In genomic region chr19:55653651-55654322, GRCh38 we compare ENCODE assay signal across 8 cellular contexts. TPM values are rescaled to one million over a fixed set of nuclear protein-coding genes. Genes with fewer than 3 reads are reported as not detected.
A peak's percentile ranks its signal among the peaks of the same experiment; 100 is the strongest.
DNase-seq lines count a peak whose midpoint lies in the region; ATAC-seq and TF ChIP-seq lines count a peak whose summit lies in the region.

No MANE protein-coding gene starts in this region.

- intact Hi-C loops in esophagus muscularis mucosa (cut with DNase I) = loop anchor here (2.0 to 10.0 kb wide), 2 partner anchors 19 to 539 kb away; partner anchors contain the start of gene PPP1R12C

- peak overlapping the region; percentile 36 for H3K4me2 ChIP-seq in KMS-11

- H3K9me3 ChIP-seq in esophagus muscularis mucosa = no peaks in the 10 kb centered on the region

- no peak for TF ChIP-seq EP300 in esophagus muscularis mucosa (IDR thresholded peaks at IDR 0.05)

- peaks cover 35% of the 10 kb centered on the region for H3K79me2 ChIP-seq in KMS-11 (ENCODE audit: insufficient read depth, low read depth)

- TF ChIP-seq CTCF in KMS-11 (conservative IDR thresholded peaks at IDR 0.05; ENCODE audit: low read depth, low read length) (peak; percentile 92), esophagus muscularis mucosa (IDR thresholded peaks at IDR 0.05) (peak; percentile 88 to 100 (median 97))

- H3K27ac ChIP-seq in KMS-11 (peak overlapping the region; percentile 94), esophagus muscularis mucosa (replicated peaks in 1 of 4) (peak overlapping the region; percentile 97 to 100 (median 98))

- no peaks in the 10 kb centered on the region for H3K36me3 ChIP-seq in KMS-11 (ENCODE audit: insufficient read depth)
- H3K36me3 ChIP-seq in esophagus muscularis mucosa = peaks cover 0 to 27% (median 10%) of the 10 kb centered on the region in 4 donors

- WGBS in esophagus muscularis mucosa = under 1% methylated on average over 50 of the region's 57 CpGs

- peak; percentile 62 for TF ChIP-seq POLR2A in esophagus muscularis mucosa (IDR thresholded peaks at IDR 0.05; ENCODE audit: low read depth)

- H4K20me1 ChIP-seq in KMS-11 (ENCODE audit: insufficient read depth) = no peaks in the 10 kb centered on the region; the same call in 1 of the 2 replicates

- H3K4me1 ChIP-seq in KMS-11 (ENCODE audit: low read depth, poor library complexity, severe bottlenecking) (peaks cover 22% of the 10 kb centered on the region), esophagus muscularis mucosa (peaks cover 48 to 68% (median 56%) of the 10 kb centered on the region in 4 donors)

- H3K9ac ChIP-seq in KMS-11 = peak overlapping the region; percentile 95

- H3K4me3 ChIP-seq in KMS-11 (IDR thresholded peaks at IDR 0.05; ENCODE audit: insufficient read depth, low read depth, low read length) (no peak overlapping the region), esophagus muscularis mucosa (peak overlapping the region; percentile 78 to 100 (median 92))

- H2AFZ ChIP-seq in KMS-11 (ENCODE audit: low read depth) = peak overlapping the region; percentile 54; the same call in 1 of the 2 replicates

- peak; percentile 99 for DNase-seq in Daoy (ENCODE audit: low read depth)
- DNase-seq in activated T-cell treated with anti-CD3 and anti-CD28 coated beads, Interleukin-2, amount 50 U/mL, for 48 hours = peak; percentile 98
- peak; percentile 99 for DNase-seq in esophagus muscularis mucosa (ENCODE audit: extremely low spot score)
- peak; percentile 99 for DNase-seq in myocyte (ENCODE audit: low read depth)
- DNase-seq in stimulated activated CD8-positive, alpha-beta memory T cell treated with anti-CD3 and anti-CD28 coated beads, Interleukin-7, amount 100 ng/mL, for 4 hours (ENCODE audit: low read depth in 2 of 2) = peak; percentile 98 to 99

- peak; percentile 31 for ATAC-seq in GM21786 (IDR thresholded peaks at IDR 0.05; ENCODE audit: unreplicated experiment)

- H3K27me3 ChIP-seq in KMS-11 (ENCODE audit: insufficient read depth, low read depth) (no peaks in the 10 kb centered on the region), esophagus muscularis mucosa (no peaks in the 10 kb centered on the region)

TF ChIP-seq in PFSK-1, 5 proteins besides CTCF, POLR2A, EP300 and RAD21:
- no peak for TF ChIP-seq REST (IDR thresholded peaks at IDR 0.05; ENCODE audit: insufficient read depth in 1 of 2, low read depth in 2 of 2, low read length in 2 of 2)
- no peak; the same call in 1 of the 2 replicates for TF ChIP-seq TAF1 (IDR thresholded peaks at IDR 0.05; ENCODE audit: borderline replicate concordance, insufficient read depth, low read length)
- TF ChIP-seq FOXP2 (optimal IDR thresholded peaks at IDR 0.05; ENCODE audit: borderline replicate concordance, extremely low read depth, extremely low read length, insufficient read depth) = peak; percentile 60
- TF ChIP-seq SIN3A (IDR thresholded peaks at IDR 0.05; ENCODE audit: borderline replicate concordance, insufficient read depth, low read length) = peak; percentile 89; the same call in 1 of the 2 replicates
- peak; percentile 70; the same call in 1 of the 2 replicates for TF ChIP-seq POLR2AphosphoS5 (IDR thresholded peaks at IDR 0.05; ENCODE audit: low read depth, low read length)

RNA-seq across cellular contexts. Expression of gene U2AF2, which starts 1.0 kb away (rescaled TPM):
- total RNA-seq in Daoy (2014; rRNA removed; shearing (Covaris generic)) = 218 and 267 TPM in 2 replicates
- polyA plus RNA-seq in PFSK-1 (2012; ENCODE audit: insufficient read length, low read depth) = 333 TPM
- 100 to 1,000 TPM in 2 of 4 donors, 10 to 100 TPM in 2; 80.4 to 122 (median 104) TPM for total RNA-seq in esophagus muscularis mucosa
- 63.8 and 67.0 TPM in 2 replicates for total RNA-seq in myocyte
- polyA plus RNA-seq in myocyte (2012) = 107 TPM

RNA-seq across cellular contexts. Expression of gene CCDC106, which starts 5.8 kb away (rescaled TPM):
- total RNA-seq in Daoy (2014; rRNA removed; shearing (Covaris generic)) = 8.2 and 8.6 TPM in 2 replicates
- 47.5 TPM for polyA plus RNA-seq in PFSK-1 (2012; ENCODE audit: insufficient read length, low read depth)
- 10 to 100 TPM in 3 of 4 donors, 1 to 10 TPM in 1; 9.4 to 22.0 (median 19.2) TPM for total RNA-seq in esophagus muscularis mucosa
- 23.5 and 25.5 TPM in 2 replicates for total RNA-seq in myocyte
- 29.7 TPM for polyA plus RNA-seq in myocyte (2012)

RNA-seq across cellular contexts. Expression of gene ZNF581, which starts 10.3 kb away (rescaled TPM):
- 10.1 and 15.9 TPM in 2 replicates for total RNA-seq in Daoy (2014; rRNA removed; shearing (Covaris generic))
- 60.3 TPM for polyA plus RNA-seq in PFSK-1 (2012; ENCODE audit: insufficient read length, low read depth)
- total RNA-seq in esophagus muscularis mucosa = 10 to 100 TPM; 13.3 to 26.6 (median 18.2) TPM
- 11.4 and 13.2 TPM in 2 replicates for total RNA-seq in myocyte
- 18.4 TPM for polyA plus RNA-seq in myocyte (2012)

RNA-seq across cellular contexts. Expression of gene ZNF580, which starts 13.0 kb away (rescaled TPM):
- total RNA-seq in Daoy (2014; rRNA removed; shearing (Covaris generic)) = 1.8 and 2.4 TPM in 2 replicates
- 70.4 TPM for polyA plus RNA-seq in PFSK-1 (2012; ENCODE audit: insufficient read length, low read depth)
- total RNA-seq in esophagus muscularis mucosa (10 to 100 TPM; 38.3 to 66.8 (median 43.1) TPM), myocyte (10.2 and 14.7 TPM in 2 replicates)
- polyA plus RNA-seq in myocyte (2012) = 66.1 TPM

RNA-seq across cellular contexts. Expression of gene EPN1, which starts 21.2 kb away (rescaled TPM):
- total RNA-seq in Daoy (2014; rRNA removed; shearing (Covaris generic)) = 25.3 and 26.6 TPM in 2 replicates
- polyA plus RNA-seq in PFSK-1 (2012; ENCODE audit: insufficient read length, low read depth) = 242 TPM
- total RNA-seq in esophagus muscularis mucosa (100 to 1,000 TPM in 2 of 4 donors, 10 to 100 TPM in 2; 30.7 to 176 (median 104) TPM), myocyte (73.4 and 93.4 TPM in 2 replicates)
- 121 TPM for polyA plus RNA-seq in myocyte (2012)
